ENCODE assay signal across 8 cellular contexts in the genomic region with DNA sequence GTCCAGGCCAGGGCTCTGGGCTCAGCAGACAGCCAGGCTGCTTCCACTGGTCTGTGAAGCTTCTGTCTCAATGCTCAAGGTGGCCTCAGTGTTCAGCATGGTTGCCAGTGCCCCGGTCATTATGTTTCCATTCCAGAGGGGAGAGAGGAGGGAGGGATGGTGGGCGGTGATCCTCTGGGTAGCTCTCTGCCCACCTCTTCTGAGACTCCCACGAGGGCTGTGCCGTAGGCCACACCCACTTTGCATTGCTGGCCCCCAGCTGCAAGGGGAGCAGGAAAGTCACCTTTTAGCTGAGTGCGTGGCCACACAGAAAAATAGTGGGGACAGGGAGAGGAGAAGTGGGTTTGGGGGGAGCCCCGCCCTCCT. TPM values are rescaled to one million over a fixed set of nuclear protein-coding genes. Genes with fewer than 3 reads are reported as not detected.
DNase-seq lines count a peak whose midpoint lies in the region; ATAC-seq and TF ChIP-seq lines count a peak whose summit lies in the region.

No MANE protein-coding gene starts in this region.

- peak overlapping the region; percentile 27 to 87 for H3K27ac Mint-ChIP-seq in T-cell

- intact Hi-C loops in psoas muscle (cut with DNase I) = loop anchor here in 1 of 2 donors (5.0 kb wide), 1 partner anchor 42 kb away; a partner anchor contains a TSS

- H3K4me1 Mint-ChIP-seq in T-cell = peaks cover 32 to 63% (median 62%) of the 10 kb centered on the region in 3 donors

- H3K27me3 ChIP-seq in H7 (ENCODE audit: control insufficient read depth, insufficient read depth, low read length) = no peaks in the 10 kb centered on the region
- H3K27me3 ChIP-seq in psoas muscle (ENCODE audit: insufficient read depth in 3 of 3, low read length in 2 of 3) = no peaks in the 10 kb centered on the region
- no peaks in the 10 kb centered on the region for H3K27me3 ChIP-seq in WERI-Rb-1 (ENCODE audit: insufficient read depth, low read depth, severe bottlenecking)

- H3K36me3 ChIP-seq in ES-I3 (ENCODE audit: insufficient read depth, low read length) (no peaks in the 10 kb centered on the region; the same call in 1 of the 2 replicates), H7 (replicated peaks; ENCODE audit: control insufficient read depth, insufficient read depth, low read length) (no peaks in the 10 kb centered on the region), psoas muscle (ENCODE audit: insufficient read depth in 1 of 2, low read depth in 1 of 2) (peaks cover 0 to 4% of the 10 kb centered on the region in 2 donors), WERI-Rb-1 (peaks cover 7% of the 10 kb centered on the region; the same call in 1 of the 2 replicates)

- CTCF ChIA-PET in T-cell (lab: Charles Lee) = interaction anchor here in 1 of 2 donors (1.2 kb wide), 1 partner anchor 83 kb away, joined by 4 read pairs; no protein-coding TSS in a partner anchor

- H3K9me3 ChIP-seq in ES-I3 (ENCODE audit: control insufficient read depth, insufficient read depth, low read length) = no peaks in the 10 kb centered on the region
- no peaks in the 10 kb centered on the region for H3K9me3 ChIP-seq in psoas muscle
- H3K9me3 ChIP-seq in WERI-Rb-1 (ENCODE audit: severe bottlenecking) = no peaks in the 10 kb centered on the region

- peak overlapping the region; percentile 81 to 91 (median 86) for H3K4me3 Mint-ChIP-seq in T-cell

- H3K9ac ChIP-seq in ES-I3 (ENCODE audit: low read depth, low read length) = peak overlapping the region; percentile 45; the same call in 1 of the 2 replicates

- no peaks in the 10 kb centered on the region for H3K27me3 Mint-ChIP-seq in T-cell

- 23 to 43% (median 23%) methylated on average over 5 to 6 of the region's 6 CpGs for WGBS in psoas muscle, 3 donors

- H3K4me3 ChIP-seq in H7 (ENCODE audit: insufficient read depth, low read depth, low read length) = peak overlapping the region; percentile 14; the same call in 1 of the 2 replicates
- H3K4me3 ChIP-seq in foreskin fibroblast (ENCODE audit: low read depth in 1 of 2, low read length in 2 of 2) = peak overlapping the region; percentile 41 to 58
- H3K4me3 ChIP-seq in psoas muscle = peak overlapping the region; percentile 69
- H3K4me3 ChIP-seq in WERI-Rb-1 (ENCODE audit: low read depth, low read length) = no peak overlapping the region

- H3K9me3 Mint-ChIP-seq in T-cell = no peaks in the 10 kb centered on the region

- TF ChIP-seq CTCF in foreskin fibroblast (IDR thresholded peaks at IDR 0.05; ENCODE audit: low read depth, low read length) = no peak
- TF ChIP-seq CTCF in psoas muscle (IDR thresholded peaks at IDR 0.05) = no peak
- TF ChIP-seq CTCF in WERI-Rb-1 (IDR thresholded peaks at IDR 0.05; ENCODE audit: low read depth, low read length) = no peak

- H3K36me3 Mint-ChIP-seq in T-cell = peaks cover 7% of the 10 kb centered on the region

- H3K27ac ChIP-seq in psoas muscle (peak overlapping the region; percentile 97), WERI-Rb-1 (no peak overlapping the region)

- ATAC-seq in T-cell (replicated peaks in 1 of 4) (peak; percentile 32 to 51 (median 40)), psoas muscle (peak in 3 of 4 donors; percentile 5 to 14 (median 12)), GM18861 (IDR thresholded peaks at IDR 0.05; ENCODE audit: unreplicated experiment) (no peak)

- H3K4me1 ChIP-seq in ES-I3 (ENCODE audit: insufficient read depth, low read length) (peaks cover 6% of the 10 kb centered on the region; the same call in 1 of the 2 replicates), psoas muscle (peaks cover 44% of the 10 kb centered on the region)

- POLR2A ChIA-PET in T-cell (lab: Charles Lee) = interaction anchor here in 1 of 2 donors (0.6 kb wide), 1 partner anchor 11 kb away, joined by 5 read pairs; no protein-coding TSS in a partner anchor

- peak; percentile 64 for DNase-seq in H7
- no peak for DNase-seq in T-cell
- DNase-seq in foreskin fibroblast = peak; percentile 16 to 40
- no peak for DNase-seq in psoas muscle
- no peak for DNase-seq in WERI-Rb-1
- no peak for DNase-seq in OCI-M2 (lab: John Stamatoyannopoulos, UW; ENCODE audit: unreplicated experiment)

RNA-seq across cellular contexts. Expression of a gene that starts 42.5 kb away (rescaled TPM):
- 20.4 and 23.1 TPM in 2 replicates for total RNA-seq in H7 (2014; rRNA removed; shearing (Covaris generic))
- total RNA-seq in T-cell (10 to 100 TPM; 63.9 to 79.7 (median 74.2) TPM), psoas muscle (10 to 100 TPM; 16.8 to 26.4 (median 21.5) TPM)
- polyA plus RNA-seq in psoas muscle = 1 to 10 TPM; 4.2 to 8.5 (median 8.3) TPM

RNA-seq across cellular contexts. Expression of a gene that starts 50.8 kb away (rescaled TPM):
- total RNA-seq in H7 (2014; rRNA removed; shearing (Covaris generic)) = 22.4 and 25.6 TPM in 2 replicates
- 100 to 1,000 TPM in 4 of 5 donors, 10 to 100 TPM in 1; 93.6 to 126 (median 110) TPM for total RNA-seq in T-cell
- 10 to 100 TPM in 1 of 4 donors, 1 to 10 TPM in 3; 6.6 to 20.1 (median 8.7) TPM for total RNA-seq in psoas muscle
- 10 to 100 TPM; 12.1 to 19.2 (median 15.2) TPM for polyA plus RNA-seq in psoas muscle

Comparison
In these comparisons a context has a peak if more than half of its experiments do, and no peak if none do; other contexts are left out.
1. DNase-seq: peak in H7 (single experiment) and foreskin fibroblast (2 of 2); none in T-cell (0 of 34), psoas muscle (0 of 2), WERI-Rb-1 (single experiment) and OCI-M2 (single experiment).